1 cellular context compared by ENCODE assay signal in genomic region chr22:50562523-50563409, GRCh38.
TF ChIP-seq lines count a peak whose summit lies in the region.

TSS of gene SYCE3 (minus strand) at chr22:50562919. CDS start at chr22:50556405, 6,514 bp downstream.

TF ChIP-seq in GM23338, 12 proteins besides CTCF, POLR2A, EP300 and RAD21:
- no peak for TF ChIP-seq ZNF462 (CRISPR knock-in tag; IDR thresholded peaks at IDR 0.05)
- peak; percentile 69 for TF ChIP-seq POLR2AphosphoS5 (IDR thresholded peaks at IDR 0.05; ENCODE audit: low read depth)
- TF ChIP-seq CREB1 (CRISPR knock-in tag; IDR thresholded peaks at IDR 0.05; ENCODE audit: low read depth), result peak; percentile 70
- no peak for TF ChIP-seq EZH2phosphoT487 (IDR thresholded peaks at IDR 0.05; ENCODE audit: unreplicated experiment)
